In the genomic region with DNA sequence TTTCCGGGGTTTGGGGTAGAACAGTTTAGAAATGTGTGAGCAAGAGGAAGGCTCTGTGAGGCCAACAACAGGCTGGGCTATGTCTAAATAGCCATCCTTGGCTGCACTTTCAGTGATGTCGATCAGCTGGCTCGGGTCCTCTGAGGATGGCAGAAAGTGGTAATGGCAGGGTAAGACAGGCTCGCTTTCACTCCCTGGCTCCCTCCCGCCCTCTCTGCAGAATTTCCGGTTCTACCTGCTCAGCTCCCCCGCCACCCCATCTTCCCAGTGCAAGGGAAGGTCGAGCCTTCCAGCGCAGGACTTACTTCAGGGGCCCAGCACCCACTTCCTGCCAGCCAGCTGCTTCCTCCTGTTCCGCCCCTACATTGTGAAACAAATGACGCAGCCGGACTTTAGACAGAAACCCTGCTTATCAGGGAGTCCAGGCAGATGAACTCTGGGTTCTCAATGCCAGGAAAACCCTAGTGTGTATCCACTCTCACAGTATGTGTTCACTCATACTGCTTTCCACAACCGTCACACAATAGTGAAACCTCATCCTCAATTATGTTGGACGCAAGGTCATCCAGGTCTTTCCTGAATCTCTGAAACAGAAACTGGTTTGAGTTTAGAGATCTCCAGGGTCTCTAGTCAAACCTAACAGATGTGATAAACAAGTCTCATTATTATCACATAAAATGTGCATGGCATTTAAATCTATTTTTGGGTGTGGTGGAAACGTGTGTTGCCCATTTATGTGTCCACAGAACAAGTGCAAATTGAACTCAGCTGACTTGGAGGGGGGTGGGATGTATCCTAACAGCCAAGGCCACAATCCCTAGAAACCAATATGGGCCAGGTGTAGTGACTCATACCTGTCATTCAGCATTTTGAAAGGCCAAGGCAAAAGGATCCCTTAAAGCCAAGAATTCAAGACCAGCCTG, we compare ENCODE assay signal across 1 cellular context.
TF ChIP-seq lines count a peak whose summit lies in the region.

No MANE protein-coding gene starts in this region.

TF ChIP-seq in K562, 482 proteins besides CTCF, POLR2A, EP300 and RAD21 (continued from another document and continues in another):
- TF ChIP-seq, protein P1, sequence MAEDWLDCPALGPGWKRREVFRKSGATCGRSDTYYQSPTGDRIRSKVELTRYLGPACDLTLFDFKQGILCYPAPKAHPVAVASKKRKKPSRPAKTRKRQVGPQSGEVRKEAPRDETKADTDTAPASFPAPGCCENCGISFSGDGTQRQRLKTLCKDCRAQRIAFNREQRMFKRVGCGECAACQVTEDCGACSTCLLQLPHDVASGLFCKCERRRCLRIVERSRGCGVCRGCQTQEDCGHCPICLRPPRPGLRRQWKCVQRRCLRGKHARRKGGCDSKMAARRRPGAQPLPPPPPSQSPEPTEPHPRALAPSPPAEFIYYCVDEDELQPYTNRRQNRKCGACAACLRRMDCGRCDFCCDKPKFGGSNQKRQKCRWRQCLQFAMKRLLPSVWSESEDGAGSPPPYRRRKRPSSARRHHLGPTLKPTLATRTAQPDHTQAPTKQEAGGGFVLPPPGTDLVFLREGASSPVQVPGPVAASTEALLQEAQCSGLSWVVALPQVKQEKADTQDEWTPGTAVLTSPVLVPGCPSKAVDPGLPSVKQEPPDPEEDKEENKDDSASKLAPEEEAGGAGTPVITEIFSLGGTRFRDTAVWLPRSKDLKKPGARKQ (CRISPR knock-in tag; IDR thresholded peaks at IDR 0.05) = no peak
- TF ChIP-seq PTRF (tag; IDR thresholded peaks at IDR 0.05) (no peak), CC2D1A (IDR thresholded peaks at IDR 0.05) (peak; percentile 65; the same call in 1 of the 2 replicates), SP2 (IDR thresholded peaks at IDR 0.05; ENCODE audit: extremely low read depth, low read depth, low read length, poor library complexity, severe bottlenecking) (no peak), CCAR2 (IDR thresholded peaks at IDR 0.05; ENCODE audit: low read depth, low read length) (no peak), SMAD2 (IDR thresholded peaks at IDR 0.05; ENCODE audit: low read depth, low read length) (no peak), ZNF561 (CRISPR knock-in tag; conservative IDR thresholded peaks at IDR 0.05) (no peak), ZNF12 (CRISPR knock-in tag; IDR thresholded peaks at IDR 0.05) (no peak), JUN (IDR thresholded peaks at IDR 0.05; ENCODE audit: borderline replicate concordance, low read depth, low read length) (peak; percentile 62; the same call in 1 of the 2 replicates), JUN (CRISPR knock-in tag; IDR thresholded peaks at IDR 0.05; ENCODE audit: borderline replicate concordance) (no peak), TCF7 (IDR thresholded peaks at IDR 0.05; ENCODE audit: borderline replicate concordance) (peak; percentile 79; the same call in 1 of the 2 replicates), ZSCAN29 (IDR thresholded peaks at IDR 0.05) (no peak), ZNF780A (CRISPR knock-in tag; IDR thresholded peaks at IDR 0.05) (no peak), PRPF4 (IDR thresholded peaks at IDR 0.05; ENCODE audit: insufficient read depth, low read depth, low read length, poor library complexity, severe bottlenecking) (no peak), EGR1 (conservative IDR thresholded peaks at IDR 0.05) (peak; percentile 76), POLR2H (tag; IDR thresholded peaks at IDR 0.05; ENCODE audit: low read depth) (peak; percentile 69), HDAC6 (IDR thresholded peaks at IDR 0.05; ENCODE audit: low read depth, low read length) (no peak), MED1 (CRISPR knock-in tag; IDR thresholded peaks at IDR 0.05; ENCODE audit: borderline replicate concordance) (no peak), CHD1 (IDR thresholded peaks at IDR 0.05; ENCODE audit: low read length) (peak; percentile 5), ELF1 (tag; IDR thresholded peaks at IDR 0.05) (peak; percentile 88), ZNF354B (CRISPR knock-in tag; IDR thresholded peaks at IDR 0.05) (no peak), STAG1 (CRISPR knock-in tag; IDR thresholded peaks at IDR 0.05; ENCODE audit: borderline replicate concordance) (no peak), KDM5B (IDR thresholded peaks at IDR 0.05; ENCODE audit: insufficient replicate concordance, low read depth, low read length) (peak; percentile 55), BRF1 (IDR thresholded peaks at IDR 0.05; ENCODE audit: borderline replicate concordance, extremely low read depth, insufficient read length) (no peak), BCL6 (CRISPR knock-in tag; IDR thresholded peaks at IDR 0.05) (0 out of 2 replicates have a peak, but pooled peaks have one; percentile 24)
- TF ChIP-seq, protein P2, sequence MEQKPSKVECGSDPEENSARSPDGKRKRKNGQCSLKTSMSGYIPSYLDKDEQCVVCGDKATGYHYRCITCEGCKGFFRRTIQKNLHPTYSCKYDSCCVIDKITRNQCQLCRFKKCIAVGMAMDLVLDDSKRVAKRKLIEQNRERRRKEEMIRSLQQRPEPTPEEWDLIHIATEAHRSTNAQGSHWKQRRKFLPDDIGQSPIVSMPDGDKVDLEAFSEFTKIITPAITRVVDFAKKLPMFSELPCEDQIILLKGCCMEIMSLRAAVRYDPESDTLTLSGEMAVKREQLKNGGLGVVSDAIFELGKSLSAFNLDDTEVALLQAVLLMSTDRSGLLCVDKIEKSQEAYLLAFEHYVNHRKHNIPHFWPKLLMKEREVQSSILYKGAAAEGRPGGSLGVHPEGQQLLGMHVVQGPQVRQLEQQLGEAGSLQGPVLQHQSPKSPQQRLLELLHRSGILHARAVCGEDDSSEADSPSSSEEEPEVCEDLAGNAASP (IDR thresholded peaks at IDR 0.05) = no peak
- TF ChIP-seq, protein P3, sequence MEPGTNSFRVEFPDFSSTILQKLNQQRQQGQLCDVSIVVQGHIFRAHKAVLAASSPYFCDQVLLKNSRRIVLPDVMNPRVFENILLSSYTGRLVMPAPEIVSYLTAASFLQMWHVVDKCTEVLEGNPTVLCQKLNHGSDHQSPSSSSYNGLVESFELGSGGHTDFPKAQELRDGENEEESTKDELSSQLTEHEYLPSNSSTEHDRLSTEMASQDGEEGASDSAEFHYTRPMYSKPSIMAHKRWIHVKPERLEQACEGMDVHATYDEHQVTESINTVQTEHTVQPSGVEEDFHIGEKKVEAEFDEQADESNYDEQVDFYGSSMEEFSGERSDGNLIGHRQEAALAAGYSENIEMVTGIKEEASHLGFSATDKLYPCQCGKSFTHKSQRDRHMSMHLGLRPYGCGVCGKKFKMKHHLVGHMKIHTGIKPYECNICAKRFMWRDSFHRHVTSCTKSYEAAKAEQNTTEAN (CRISPR knock-in tag; IDR thresholded peaks at IDR 0.05) = no peak
- TF ChIP-seq, protein P4, sequence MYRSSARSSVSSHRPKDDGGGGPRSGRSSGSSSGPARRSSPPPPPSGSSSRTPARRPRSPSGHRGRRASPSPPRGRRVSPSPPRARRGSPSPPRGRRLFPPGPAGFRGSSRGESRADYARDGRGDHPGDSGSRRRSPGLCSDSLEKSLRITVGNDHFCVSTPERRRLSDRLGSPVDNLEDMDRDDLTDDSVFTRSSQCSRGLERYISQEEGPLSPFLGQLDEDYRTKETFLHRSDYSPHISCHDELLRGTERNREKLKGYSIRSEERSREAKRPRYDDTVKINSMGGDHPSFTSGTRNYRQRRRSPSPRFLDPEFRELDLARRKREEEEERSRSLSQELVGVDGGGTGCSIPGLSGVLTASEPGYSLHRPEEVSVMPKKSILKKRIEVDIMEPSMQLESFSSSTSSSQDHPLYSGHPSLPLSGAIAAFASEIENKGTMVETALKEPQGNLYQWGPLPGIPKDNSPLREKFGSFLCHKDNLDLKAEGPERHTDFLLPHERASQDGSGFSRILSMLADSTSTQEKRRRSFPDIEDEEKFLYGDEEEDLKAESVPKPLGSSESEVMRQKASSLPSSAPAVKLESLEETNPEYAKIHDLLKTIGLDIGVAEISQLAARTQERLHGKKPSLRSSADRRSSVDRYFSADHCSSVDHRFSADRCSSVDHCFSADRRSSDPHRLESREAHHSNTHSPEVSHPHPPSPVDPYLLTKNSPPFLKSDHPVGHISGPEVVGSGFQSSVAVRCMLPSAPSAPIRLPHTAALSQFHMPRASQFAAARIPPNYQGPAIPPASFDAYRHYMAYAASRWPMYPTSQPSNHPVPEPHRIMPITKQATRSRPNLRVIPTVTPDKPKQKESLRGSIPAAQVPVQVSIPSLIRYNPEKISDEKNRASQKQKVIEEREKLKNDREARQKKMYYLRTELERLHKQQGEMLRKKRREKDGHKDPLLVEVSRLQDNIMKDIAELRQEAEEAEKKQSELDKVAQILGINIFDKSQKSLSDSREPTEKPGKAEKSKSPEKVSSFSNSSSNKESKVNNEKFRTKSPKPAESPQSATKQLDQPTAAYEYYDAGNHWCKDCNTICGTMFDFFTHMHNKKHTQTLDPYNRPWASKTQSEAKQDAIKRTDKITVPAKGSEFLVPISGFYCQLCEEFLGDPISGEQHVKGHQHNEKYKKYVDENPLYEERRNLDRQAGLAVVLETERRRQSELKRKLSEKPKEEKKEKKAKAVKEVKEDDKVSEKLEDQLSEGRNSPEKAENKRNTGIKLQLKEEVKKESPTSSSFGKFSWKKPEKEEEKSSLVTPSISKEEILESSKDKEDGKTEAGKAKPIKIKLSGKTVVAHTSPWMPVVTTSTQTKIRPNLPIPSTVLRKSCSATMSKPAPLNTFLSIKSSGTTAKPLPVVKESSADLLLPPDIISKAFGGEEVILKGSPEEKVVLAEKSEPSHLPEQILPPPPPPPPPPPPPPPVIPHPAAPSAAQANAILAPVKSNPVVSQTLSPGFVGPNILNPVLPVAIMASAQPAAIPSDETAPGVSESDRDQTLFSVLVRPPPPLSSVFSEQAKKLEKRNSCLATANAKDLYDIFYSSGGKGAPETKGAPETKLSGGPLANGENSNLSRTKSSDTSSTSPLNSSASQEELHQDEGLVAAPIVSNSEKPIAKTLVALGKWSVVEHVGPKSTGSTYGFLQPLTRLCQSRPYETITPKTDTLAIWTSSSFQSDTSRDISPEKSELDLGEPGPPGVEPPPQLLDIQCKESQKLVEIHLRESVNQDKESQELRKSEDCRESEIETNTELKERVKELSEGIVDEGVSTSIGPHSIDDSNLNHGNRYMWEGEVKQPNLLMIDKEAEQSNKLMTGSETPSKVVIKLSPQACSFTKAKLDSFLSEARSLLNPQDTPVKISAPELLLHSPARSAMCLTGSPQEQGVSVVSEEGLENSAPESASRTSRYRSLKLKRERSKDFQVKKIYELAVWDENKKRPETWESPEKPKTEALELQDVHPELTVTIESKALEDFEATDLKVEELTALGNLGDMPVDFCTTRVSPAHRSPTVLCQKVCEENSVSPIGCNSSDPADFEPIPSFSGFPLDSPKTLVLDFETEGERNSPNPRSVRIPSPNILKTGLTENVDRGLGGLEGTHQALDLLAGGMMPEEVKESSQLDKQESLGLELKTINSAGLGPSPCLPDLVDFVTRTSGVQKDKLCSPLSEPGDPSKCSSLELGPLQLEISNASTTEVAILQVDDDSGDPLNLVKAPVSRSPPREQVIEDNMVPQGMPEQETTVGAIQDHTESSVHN (IDR thresholded peaks at IDR 0.05; ENCODE audit: borderline replicate concordance in 1 of 2, low read depth in 1 of 2) = peak in 1 of 2 experiments; percentile 69; a peak in 2 of 4 replicates
- TF ChIP-seq, protein P5, sequence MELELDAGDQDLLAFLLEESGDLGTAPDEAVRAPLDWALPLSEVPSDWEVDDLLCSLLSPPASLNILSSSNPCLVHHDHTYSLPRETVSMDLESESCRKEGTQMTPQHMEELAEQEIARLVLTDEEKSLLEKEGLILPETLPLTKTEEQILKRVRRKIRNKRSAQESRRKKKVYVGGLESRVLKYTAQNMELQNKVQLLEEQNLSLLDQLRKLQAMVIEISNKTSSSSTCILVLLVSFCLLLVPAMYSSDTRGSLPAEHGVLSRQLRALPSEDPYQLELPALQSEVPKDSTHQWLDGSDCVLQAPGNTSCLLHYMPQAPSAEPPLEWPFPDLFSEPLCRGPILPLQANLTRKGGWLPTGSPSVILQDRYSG (tag; conservative IDR thresholded peaks at IDR 0.05; ENCODE audit: low read depth) = peak; percentile 57; the same call in 1 of the 2 replicates
- TF ChIP-seq, protein P6, sequence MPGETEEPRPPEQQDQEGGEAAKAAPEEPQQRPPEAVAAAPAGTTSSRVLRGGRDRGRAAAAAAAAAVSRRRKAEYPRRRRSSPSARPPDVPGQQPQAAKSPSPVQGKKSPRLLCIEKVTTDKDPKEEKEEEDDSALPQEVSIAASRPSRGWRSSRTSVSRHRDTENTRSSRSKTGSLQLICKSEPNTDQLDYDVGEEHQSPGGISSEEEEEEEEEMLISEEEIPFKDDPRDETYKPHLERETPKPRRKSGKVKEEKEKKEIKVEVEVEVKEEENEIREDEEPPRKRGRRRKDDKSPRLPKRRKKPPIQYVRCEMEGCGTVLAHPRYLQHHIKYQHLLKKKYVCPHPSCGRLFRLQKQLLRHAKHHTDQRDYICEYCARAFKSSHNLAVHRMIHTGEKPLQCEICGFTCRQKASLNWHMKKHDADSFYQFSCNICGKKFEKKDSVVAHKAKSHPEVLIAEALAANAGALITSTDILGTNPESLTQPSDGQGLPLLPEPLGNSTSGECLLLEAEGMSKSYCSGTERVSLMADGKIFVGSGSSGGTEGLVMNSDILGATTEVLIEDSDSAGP (CRISPR knock-in tag; IDR thresholded peaks at IDR 0.05) = no peak
- TF ChIP-seq, protein P7, sequence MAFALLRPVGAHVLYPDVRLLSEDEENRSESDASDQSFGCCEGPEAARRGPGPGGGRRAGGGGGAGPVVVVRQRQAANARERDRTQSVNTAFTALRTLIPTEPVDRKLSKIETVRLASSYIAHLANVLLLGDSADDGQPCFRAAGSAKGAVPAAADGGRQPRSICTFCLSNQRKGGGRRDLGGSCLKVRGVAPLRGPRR (CRISPR knock-in tag; IDR thresholded peaks at IDR 0.05) = no peak
- TF ChIP-seq, protein P8, sequence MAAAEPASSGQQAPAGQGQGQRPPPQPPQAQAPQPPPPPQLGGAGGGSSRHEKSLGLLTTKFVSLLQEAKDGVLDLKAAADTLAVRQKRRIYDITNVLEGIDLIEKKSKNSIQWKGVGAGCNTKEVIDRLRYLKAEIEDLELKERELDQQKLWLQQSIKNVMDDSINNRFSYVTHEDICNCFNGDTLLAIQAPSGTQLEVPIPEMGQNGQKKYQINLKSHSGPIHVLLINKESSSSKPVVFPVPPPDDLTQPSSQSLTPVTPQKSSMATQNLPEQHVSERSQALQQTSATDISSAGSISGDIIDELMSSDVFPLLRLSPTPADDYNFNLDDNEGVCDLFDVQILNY (CRISPR knock-in tag; IDR thresholded peaks at IDR 0.05) = no peak
- TF ChIP-seq, protein P9, sequence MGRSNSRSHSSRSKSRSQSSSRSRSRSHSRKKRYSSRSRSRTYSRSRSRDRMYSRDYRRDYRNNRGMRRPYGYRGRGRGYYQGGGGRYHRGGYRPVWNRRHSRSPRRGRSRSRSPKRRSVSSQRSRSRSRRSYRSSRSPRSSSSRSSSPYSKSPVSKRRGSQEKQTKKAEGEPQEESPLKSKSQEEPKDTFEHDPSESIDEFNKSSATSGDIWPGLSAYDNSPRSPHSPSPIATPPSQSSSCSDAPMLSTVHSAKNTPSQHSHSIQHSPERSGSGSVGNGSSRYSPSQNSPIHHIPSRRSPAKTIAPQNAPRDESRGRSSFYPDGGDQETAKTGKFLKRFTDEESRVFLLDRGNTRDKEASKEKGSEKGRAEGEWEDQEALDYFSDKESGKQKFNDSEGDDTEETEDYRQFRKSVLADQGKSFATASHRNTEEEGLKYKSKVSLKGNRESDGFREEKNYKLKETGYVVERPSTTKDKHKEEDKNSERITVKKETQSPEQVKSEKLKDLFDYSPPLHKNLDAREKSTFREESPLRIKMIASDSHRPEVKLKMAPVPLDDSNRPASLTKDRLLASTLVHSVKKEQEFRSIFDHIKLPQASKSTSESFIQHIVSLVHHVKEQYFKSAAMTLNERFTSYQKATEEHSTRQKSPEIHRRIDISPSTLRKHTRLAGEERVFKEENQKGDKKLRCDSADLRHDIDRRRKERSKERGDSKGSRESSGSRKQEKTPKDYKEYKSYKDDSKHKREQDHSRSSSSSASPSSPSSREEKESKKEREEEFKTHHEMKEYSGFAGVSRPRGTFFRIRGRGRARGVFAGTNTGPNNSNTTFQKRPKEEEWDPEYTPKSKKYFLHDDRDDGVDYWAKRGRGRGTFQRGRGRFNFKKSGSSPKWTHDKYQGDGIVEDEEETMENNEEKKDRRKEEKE (IDR thresholded peaks at IDR 0.05; ENCODE audit: borderline replicate concordance in 1 of 2, control insufficient read depth in 1 of 2, low read depth in 2 of 2, low read length in 1 of 2) = peak in 1 of 2 experiments; percentile 83; a peak in 1 of 4 replicates
